Comparison of ENCODE assay signal across 19 cellular contexts in genomic region chr10:20995123-20995978, GRCh38.
DNase-seq lines count a peak whose midpoint lies in the region; ATAC-seq and TF ChIP-seq lines count a peak whose summit lies in the region.
"Had no signal": no experiment of that assay in that cellular context is flagged by ENCODE, and none has a peak within 500 bp of the region (broad histone marks: within the 10 kb centered on the region; RNA-seq: fewer than 3 reads in every experiment).

No MANE protein-coding gene starts in this region.

- 34% methylated on average over 14 of the region's 14 CpGs for WGBS in SK-N-SH (ENCODE audit: low lambda C conversion rate)

- no peaks in the 10 kb centered on the region for H3K27me3 ChIP-seq in SK-N-SH (ENCODE audit: insufficient read depth)
- H3K27me3 ChIP-seq in effector memory CD4-positive, alpha-beta T cell (replicated peaks; ENCODE audit: control insufficient read depth, insufficient read depth, low read length, poor library complexity, severe bottlenecking) = no peaks in the 10 kb centered on the region
- H3K27me3 ChIP-seq in uterus = no peaks in the 10 kb centered on the region
- H3K27me3 ChIP-seq: foreskin keratinocyte, transverse colon had no signal

- H3K36me3 ChIP-seq in SK-N-SH (replicated peaks in 1 of 2; ENCODE audit: control insufficient read depth in 1 of 2, insufficient read depth in 2 of 2, low read length in 1 of 2) (no peaks in the 10 kb centered on the region), uterus (no peaks in the 10 kb centered on the region)
- H3K36me3 ChIP-seq in effector memory CD4-positive, alpha-beta T cell (ENCODE audit: control insufficient read depth, insufficient read depth, low read length) = no peaks in the 10 kb centered on the region
- H3K36me3 ChIP-seq: transverse colon had no signal

- TF ChIP-seq CTCF in SK-N-SH (IDR thresholded peaks at IDR 0.05) (no peak), epithelial cell of proximal tubule (conservative IDR thresholded peaks at IDR 0.05; ENCODE audit: low read depth, low read length) (no peak), uterus (IDR thresholded peaks at IDR 0.05) (no peak)

- no peaks in the 10 kb centered on the region for H4K20me1 ChIP-seq in SK-N-SH (ENCODE audit: insufficient read depth)

- H3K9me2 ChIP-seq in SK-N-SH = no peaks in the 10 kb centered on the region

- no peak for TF ChIP-seq POLR2A in uterus (IDR thresholded peaks at IDR 0.05)

- DNase-seq in SK-N-SH = peak; percentile 57
- no peak for DNase-seq in epithelial cell of proximal tubule (ENCODE audit: low read depth)
- peak; percentile 11 for DNase-seq in midbrain (lab: John Stamatoyannopoulos, UW)
- no peak for DNase-seq in AG08395 (ENCODE audit: low spot score)
- no peak for DNase-seq in effector memory CD4-positive, alpha-beta T cell
- DNase-seq in NCI-H187 treated with DMSO at 0.1 percent for 48 hours (lab: John Stamatoyannopoulos, UW) = no peak
- DNase-seq in uterus = no peak
- DNase-seq: activated B cell treated with CpG ODN at 0.5 μM for 24 hours; activated CD8-positive, alpha-beta memory T cell treated with anti-CD3 and anti-CD28 coated beads, Interleukin-2, amount 10 ng/mL, durations not matched to agents 7 days and 5 days; activated gamma-delta T cell; effector memory CD8-positive, alpha-beta T cell; foreskin keratinocyte; KG1; NCI-H1436; NCI-H524; T-helper 1 cell; transverse colon had no signal

- H3K9me3 ChIP-seq in SK-N-SH (no peaks in the 10 kb centered on the region), uterus (no peaks in the 10 kb centered on the region)
- H3K9me3 ChIP-seq in effector memory CD4-positive, alpha-beta T cell (ENCODE audit: control insufficient read depth, low read length) = no peaks in the 10 kb centered on the region
- H3K9me3 ChIP-seq: transverse colon had no signal

- H3K9ac ChIP-seq in SK-N-SH = no peak overlapping the region

- intact Hi-C loops in uterus (cut with DNase I; ENCODE audit: low total_unique reads) = no loop called here

- H3K27ac ChIP-seq in SK-N-SH (ENCODE audit: low read depth in 2 of 2, low read length in 1 of 2) = peak overlapping the region in 1 of 2 experiments; percentile 93; a peak in 2 of 4 replicates
- H3K27ac ChIP-seq in effector memory CD4-positive, alpha-beta T cell (ENCODE audit: insufficient read depth, low read length, poor library complexity, severe bottlenecking) = no peak overlapping the region
- H3K27ac ChIP-seq in uterus = no peak overlapping the region
- H3K27ac ChIP-seq: foreskin keratinocyte, transverse colon had no signal

- H3K4me3 ChIP-seq in SK-N-SH (ENCODE audit: low read depth in 2 of 2, low read length in 1 of 2) (peak overlapping the region in 1 of 2 experiments; percentile 28; a peak in 1 of 4 replicates), epithelial cell of proximal tubule (ENCODE audit: low read depth, low read length) (peak overlapping the region; percentile 7), uterus (no peak overlapping the region)
- H3K4me3 ChIP-seq in effector memory CD4-positive, alpha-beta T cell (ENCODE audit: insufficient read depth, low read depth, low read length, poor library complexity, severe bottlenecking) = no peak overlapping the region
- H3K4me3 ChIP-seq: transverse colon had no signal

- H2AFZ ChIP-seq in SK-N-SH (ENCODE audit: low read depth) = no peak overlapping the region; the same call in 1 of the 2 replicates

- CTCF ChIA-PET in SK-N-SH (lab: Yijun Ruan, JAX) = interaction anchor here (0.9 to 1.3 kb wide), 4 partner anchors 10 to 274 kb away, joined by 3 to 4 read pairs (median 3); no protein-coding TSS in a partner anchor

- TF ChIP-seq EP300 in SK-N-SH (IDR thresholded peaks at IDR 0.05; ENCODE audit: borderline replicate concordance in 1 of 2, low read depth in 1 of 2, low read length in 1 of 2) = no peak

- no peaks in the 10 kb centered on the region for H3F3A ChIP-seq in SK-N-SH (replicated peaks; ENCODE audit: insufficient read depth)

- ATAC-seq in SK-N-SH treated with all-trans-retinoic acid at 6 μM for 48 hours = no peak
- ATAC-seq: activated CD8-positive, alpha-beta memory T cell treated with anti-CD3 and anti-CD28 coated beads, Interleukin-2, amount 10 ng/mL, durations not matched to agents 7 days and 5 days; effector memory CD8-positive, alpha-beta T cell; foreskin keratinocyte; Panc1 had no signal

- POLR2A ChIA-PET in SK-N-SH (lab: Yijun Ruan, JAX) = interaction anchor here (2.0 kb wide), 1 partner anchor 34 kb away, joined by 7 read pairs; no protein-coding TSS in a partner anchor

- no peaks in the 10 kb centered on the region for H3K79me2 ChIP-seq in SK-N-SH (ENCODE audit: insufficient read depth)

- TF ChIP-seq RAD21 in SK-N-SH (IDR thresholded peaks at IDR 0.05; ENCODE audit: low read length) = no peak

- no peak overlapping the region for H3K4me2 ChIP-seq in SK-N-SH

- H3K4me1 ChIP-seq in SK-N-SH (ENCODE audit: control insufficient read depth in 1 of 2, insufficient read depth in 2 of 2, low read depth in 1 of 2, low read length in 1 of 2) (peaks cover 0 to 30% of the 10 kb centered on the region in 2 experiments; a peak in 3 of 4 replicates), uterus (no peaks in the 10 kb centered on the region)
- H3K4me1 ChIP-seq in effector memory CD4-positive, alpha-beta T cell (ENCODE audit: control insufficient read depth, insufficient read depth, low read length, poor library complexity, severe bottlenecking) = no peaks in the 10 kb centered on the region
- H3K4me1 ChIP-seq: foreskin keratinocyte, transverse colon had no signal

TF ChIP-seq in SK-N-SH, 30 proteins besides CTCF, POLR2A, EP300 and RAD21:
- TF ChIP-seq MXI1 (IDR thresholded peaks at IDR 0.05; ENCODE audit: low read depth, low read length) (peak; percentile 58; the same call in 1 of the 2 replicates), FOXJ3 (CRISPR knock-in tag; IDR thresholded peaks at IDR 0.05) (peak; percentile 51; the same call in 1 of the 2 replicates), FOXM1 (IDR thresholded peaks at IDR 0.05; ENCODE audit: low read depth) (no peak), RFX5 (IDR thresholded peaks at IDR 0.05; ENCODE audit: low read length) (peak; percentile 89), ZBTB33 (IDR thresholded peaks at IDR 0.05; ENCODE audit: borderline replicate concordance, low read depth) (no peak), NFIC (IDR thresholded peaks at IDR 0.05; ENCODE audit: borderline replicate concordance) (no peak), NRF1 (IDR thresholded peaks at IDR 0.05; ENCODE audit: low read depth, low read length) (no peak)

TF ChIP-seq in SK-N-SH treated with all-trans-retinoic acid at 6 μM for 48 hours, 23 proteins besides CTCF, POLR2A, EP300 and RAD21:
- TF ChIP-seq ZFP30 (CRISPR knock-in tag; IDR thresholded peaks at IDR 0.05) = no peak
- no peak for TF ChIP-seq PATZ1 (CRISPR knock-in tag; IDR thresholded peaks at IDR 0.05; ENCODE audit: borderline replicate concordance)

Comparison
In these comparisons a context has a peak if more than half of its experiments do, and no peak if none do; other contexts are left out.
1. DNase-seq: peak in SK-N-SH (single experiment) and midbrain (single experiment); none in epithelial cell of proximal tubule (single experiment), AG08395 (single experiment), effector memory CD4-positive, alpha-beta T cell (0 of 3), NCI-H187 treated with DMSO at 0.1 percent for 48 hours (single experiment) and uterus (0 of 2).